9 cellular contexts compared by ENCODE assay signal in genomic region chr13:52159159-52159982, GRCh38. TPM values are rescaled to one million over a fixed set of nuclear protein-coding genes. Genes with fewer than 3 reads are reported as not detected.
A peak's percentile ranks its signal among the peaks of the same experiment; 100 is the strongest.
DNase-seq lines count a peak whose midpoint lies in the region; ATAC-seq, FAIRE-seq and TF ChIP-seq lines count a peak whose summit lies in the region.
"Had no signal": no experiment of that assay in that cellular context is flagged by ENCODE, and none has a peak within 500 bp of the region (broad histone marks: within the 10 kb centered on the region; RNA-seq: fewer than 3 reads in every experiment).

A gene with protein sequence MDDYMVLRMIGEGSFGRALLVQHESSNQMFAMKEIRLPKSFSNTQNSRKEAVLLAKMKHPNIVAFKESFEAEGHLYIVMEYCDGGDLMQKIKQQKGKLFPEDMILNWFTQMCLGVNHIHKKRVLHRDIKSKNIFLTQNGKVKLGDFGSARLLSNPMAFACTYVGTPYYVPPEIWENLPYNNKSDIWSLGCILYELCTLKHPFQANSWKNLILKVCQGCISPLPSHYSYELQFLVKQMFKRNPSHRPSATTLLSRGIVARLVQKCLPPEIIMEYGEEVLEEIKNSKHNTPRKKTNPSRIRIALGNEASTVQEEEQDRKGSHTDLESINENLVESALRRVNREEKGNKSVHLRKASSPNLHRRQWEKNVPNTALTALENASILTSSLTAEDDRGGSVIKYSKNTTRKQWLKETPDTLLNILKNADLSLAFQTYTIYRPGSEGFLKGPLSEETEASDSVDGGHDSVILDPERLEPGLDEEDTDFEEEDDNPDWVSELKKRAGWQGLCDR (minus strand): TSS chr13:52159597. CDS start chr13:52156191, 3,406 bp downstream.

- H3K4me2 ChIP-seq in keratinocyte (ENCODE audit: control insufficient read depth, extremely low read depth, insufficient read depth, low read depth, low read length) = peak within 1 kb of the TSS; percentile 96

- no peak for FAIRE-seq in keratinocyte (lab: Jason Lieb, UNC)
- FAIRE-seq: A204.1 had no signal

- H3K36me3 Mint-ChIP-seq in chondrocyte (ENCODE audit: low read depth) = no peaks in the 10 kb centered on the region

- H3K4me1 Mint-ChIP-seq in chondrocyte (ENCODE audit: low read depth) = peaks cover 46% of the 10 kb centered on the region

- peaks cover 8% of the 10 kb centered on the region for H3K4me1 ChIP-seq in keratinocyte (ENCODE audit: control insufficient read depth, extremely low read depth, insufficient read depth, low read length)

- H3K9me3 Mint-ChIP-seq in chondrocyte (ENCODE audit: low read depth) = no peaks in the 10 kb centered on the region

- H3K9me3 ChIP-seq in keratinocyte (ENCODE audit: control insufficient read depth, low read depth, low read length) = no peaks in the 10 kb centered on the region

- no peaks in the 10 kb centered on the region for H3K9me1 ChIP-seq in keratinocyte (ENCODE audit: control insufficient read depth, extremely low read depth, insufficient read depth, low read length)

- H3K4me3 ChIP-seq in keratinocyte (ENCODE audit: control insufficient read depth in 2 of 3, extremely low read depth in 1 of 3, insufficient read depth in 2 of 3, low read depth in 1 of 3, low read length in 3 of 3) = peak within 1 kb of the TSS; percentile 72 to 88 (median 83)

- H3K36me3 ChIP-seq in keratinocyte (ENCODE audit: control insufficient read depth in 2 of 2, extremely low read depth in 1 of 2, insufficient read depth in 2 of 2, low read length in 2 of 2) = no peaks in the 10 kb centered on the region

- H3K27me3 ChIP-seq in keratinocyte (ENCODE audit: control insufficient read depth, extremely low read depth, insufficient read depth, low read length) = no peaks in the 10 kb centered on the region

- no peaks in the 10 kb centered on the region for H4K20me1 ChIP-seq in keratinocyte (ENCODE audit: control insufficient read depth, extremely low read depth, insufficient read depth, low read length)

- no peaks in the 10 kb centered on the region for H3K79me2 ChIP-seq in keratinocyte (ENCODE audit: control insufficient read depth, insufficient read depth, low read length)

- peak within 1 kb of the TSS; percentile 93 for H3K27ac Mint-ChIP-seq in chondrocyte (ENCODE audit: unreplicated experiment)

- peak within 1 kb of the TSS; percentile 54 for H3K27ac ChIP-seq in keratinocyte (ENCODE audit: control insufficient read depth, insufficient read depth, low read length)

- peak within 1 kb of the TSS; percentile 92 for H2AFZ ChIP-seq in keratinocyte (ENCODE audit: control insufficient read depth, low read length)

- dilution Hi-C loops in keratinocyte (cut with MboI; ENCODE audit: extremely low pct_ligation_motif_present, low sequenced_read_pairs) = no loop called here

- peak within 1 kb of the TSS; percentile 84 for H3K4me3 Mint-ChIP-seq in chondrocyte (ENCODE audit: unreplicated experiment)

- TF ChIP-seq CTCF in chondrocyte (IDR thresholded peaks at IDR 0.05) (peak; percentile 27), keratinocyte (optimal IDR thresholded peaks at IDR 0.05 in 1 of 3, IDR thresholded peaks at IDR 0.05 in 1 of 3, conservative IDR thresholded peaks at IDR 0.05 in 1 of 3; ENCODE audit: extremely low read depth in 1 of 3, insufficient read depth in 2 of 3, low read length in 3 of 3) (no peak)

- ATAC-seq in HG02885 (IDR thresholded peaks at IDR 0.05; ENCODE audit: poor library complexity, unreplicated experiment) = peak; percentile 82
- peak; percentile 77 to 80 for ATAC-seq in activated CD4-positive, CD25-positive, alpha-beta regulatory T cell treated with anti-CD3 and anti-CD28 coated beads, Interleukin-2, amount 50 U/mL, for 24 hours

- peak within 1 kb of the TSS; percentile 81 for H3K9ac ChIP-seq in keratinocyte (ENCODE audit: control insufficient read depth, extremely low read depth, insufficient read depth, low read length)

- no peaks in the 10 kb centered on the region for H3K27me3 Mint-ChIP-seq in chondrocyte (ENCODE audit: low read depth)

- peak; percentile 4 for DNase-seq in NCI-H2029 treated with DMSO at 0.1 percent for 48 hours (lab: John Stamatoyannopoulos, UW)
- no peak for DNase-seq in NCI-H2029 (lab: John Stamatoyannopoulos, UW)
- DNase-seq in NCI-H2107 treated with DMSO at 0.1 percent for 48 hours (lab: John Stamatoyannopoulos, UW; ENCODE audit: unreplicated experiment) = peak; percentile 5
- no peak for DNase-seq in chondrocyte (ENCODE audit: low spot score)
- DNase-seq in keratinocyte (ENCODE audit: low read depth, low spot score) = no peak
- DNase-seq in stimulated activated CD4-positive, alpha-beta T cell treated with anti-CD3 and anti-CD28 coated beads, Interleukin-12 subunit alpha, Interleukin-12 subunit beta, amount 100 ng/mL, for 4 hours = peak; percentile 48

RNA-seq across cellular contexts. Expression of the gene that starts here (rescaled TPM):
- total RNA-seq in chondrocyte = 14.6 to 14.8 TPM (median 14.8 TPM) in 3 replicates
- polyA plus RNA-seq in keratinocyte = 5.1 to 11.1 TPM (median 6.7 TPM) in 3 replicates
- polyA plus RNA-seq in keratinocyte (2011; ENCODE audit: low read depth) = 13.8 TPM
- 5.4 and 8.9 TPM in 2 replicates for polyA plus RNA-seq in keratinocyte (2011; cell fraction: cytosol; rRNA removed)
- 15.6 and 21.1 TPM in 2 replicates for polyA plus RNA-seq in keratinocyte (2011; cell fraction: nucleus; rRNA removed)
- 3.3 and 7.7 TPM in 2 replicates for polyA plus RNA-seq in keratinocyte (2012; ENCODE audit: low replicate concordance)
- polyA minus RNA-seq in keratinocyte = 0.92 to 5.6 TPM (median 1.5 TPM) in 3 replicates
- polyA minus RNA-seq in keratinocyte (2011; cell fraction: cytosol; rRNA and poly(A)+ RNA removed) = 2.5 TPM
- 1.7 and 3.8 TPM in 2 replicates for polyA minus RNA-seq in keratinocyte (2011; cell fraction: nucleus; rRNA and poly(A)+ RNA removed)

Comparison
In these comparisons a context has a peak if more than half of its experiments do, and no peak if none do; other contexts are left out.
1. DNase-seq: peak in NCI-H2029 treated with DMSO at 0.1 percent for 48 hours (single experiment), NCI-H2107 treated with DMSO at 0.1 percent for 48 hours (single experiment) and stimulated activated CD4-positive, alpha-beta T cell treated with anti-CD3 and anti-CD28 coated beads, Interleukin-12 subunit alpha, Interleukin-12 subunit beta, amount 100 ng/mL, for 4 hours (single experiment); none in NCI-H2029 (single experiment), chondrocyte (single experiment) and keratinocyte (single experiment).